18 cellular contexts compared by ENCODE assay signal in genomic region chr2:223221120-223221859, GRCh38.
A peak's percentile ranks its signal among the peaks of the same experiment; 100 is the strongest.
DNase-seq lines count a peak whose midpoint lies in the region; FAIRE-seq and TF ChIP-seq lines count a peak whose summit lies in the region.
"Had no signal": no experiment of that assay in that cellular context is flagged by ENCODE, and none has a peak within 500 bp of the region (broad histone marks: within the 10 kb centered on the region; RNA-seq: fewer than 3 reads in every experiment).

No MANE protein-coding gene starts in this region.

- H3K4me1 Mint-ChIP-seq in Calu3 (ENCODE audit: low read depth, unreplicated experiment) (peaks cover 12% of the 10 kb centered on the region), endodermal cell (peaks cover 20% of the 10 kb centered on the region)

- H3K36me3 ChIP-seq in HUES64 (ENCODE audit: insufficient read depth, low read length) (no peaks in the 10 kb centered on the region), endodermal cell (ENCODE audit: control insufficient read depth, insufficient read depth, low read length) (no peaks in the 10 kb centered on the region), small intestine (ENCODE audit: control insufficient read depth in 2 of 2, insufficient read depth in 2 of 2, low read length in 2 of 2) (no peaks in the 10 kb centered on the region)
- H3K36me3 ChIP-seq: Peyer's patch had no signal

- H3K27ac ChIP-seq in HUES64 (ENCODE audit: low read depth, low read length), result peak overlapping the region; percentile 71; the same call in 1 of the 2 replicates
- H3K27ac ChIP-seq in endodermal cell (ENCODE audit: low read depth, low read length), result no peak overlapping the region
- H3K27ac ChIP-seq in small intestine (ENCODE audit: low read depth in 1 of 2, low read length in 1 of 2), result no peak overlapping the region
- H3K27ac ChIP-seq: KMS-11, Peyer's patch had no signal

- no peaks in the 10 kb centered on the region for H3K9me3 Mint-ChIP-seq in Calu3 (ENCODE audit: low read depth, unreplicated experiment)
- H3K9me3 Mint-ChIP-seq in endodermal cell, result no peaks in the 10 kb centered on the region

- no peaks in the 10 kb centered on the region for H3K36me3 Mint-ChIP-seq in Calu3 (ENCODE audit: insufficient read depth, unreplicated experiment)
- no peaks in the 10 kb centered on the region for H3K36me3 Mint-ChIP-seq in endodermal cell (ENCODE audit: low read depth)

- H3K27ac Mint-ChIP-seq in Calu3 (ENCODE audit: unreplicated experiment) (no peak overlapping the region), endodermal cell (peak overlapping the region; percentile 67)

- DNase-seq in Calu3 (peak; percentile 4), endodermal cell (peak; percentile 49), small intestine (peak; percentile 63), A172 (ENCODE audit: low spot score) (no peak), activated T-cell treated with anti-CD3 and anti-CD28 coated beads for 4 hours (no peak), head of caudate nucleus (no peak)
- DNase-seq: AML-193, C1 segment of cervical spinal cord, EL, GF-D8, IMR-90, NCI-H1105 treated with DMSO at 0.1 percent for 48 hours, NCI-H2081, NCI-H2171 treated with DMSO at 0.1 percent for 48 hours, Peyer's patch had no signal

- no peaks in the 10 kb centered on the region for H3K27me3 ChIP-seq in HUES64 (ENCODE audit: insufficient read depth, low read length)
- H3K27me3 ChIP-seq in endodermal cell (ENCODE audit: control insufficient read depth, insufficient read depth, low read length, poor library complexity, severe bottlenecking), result no peaks in the 10 kb centered on the region
- H3K27me3 ChIP-seq in small intestine (ENCODE audit: control insufficient read depth in 2 of 2, insufficient read depth in 2 of 2, low read length in 2 of 2), result no peaks in the 10 kb centered on the region
- H3K27me3 ChIP-seq: Peyer's patch had no signal

- H3K9ac ChIP-seq in HUES64 (ENCODE audit: low read depth, low read length) (peak overlapping the region; percentile 58; the same call in 1 of the 2 replicates), endodermal cell (ENCODE audit: extremely low read depth, low read length, poor library complexity, severe bottlenecking) (no peak overlapping the region)
- H3K9ac ChIP-seq: KMS-11 had no signal

- H3K4me3 Mint-ChIP-seq in Calu3 (ENCODE audit: low read depth, unreplicated experiment), result no peak overlapping the region
- no peak overlapping the region for H3K4me3 Mint-ChIP-seq in endodermal cell

- TF ChIP-seq CTCF in Calu3 (IDR thresholded peaks at IDR 0.05; ENCODE audit: unreplicated experiment) (no peak), endodermal cell (conservative IDR thresholded peaks at IDR 0.05) (no peak)

- FAIRE-seq in small intestine (lab: Jason Lieb, UNC), result no peak
- FAIRE-seq: H54 had no signal

- CTCF ChIA-PET in Calu3 (lab: Charles Lee), result no interaction called here

- H3K9me3 ChIP-seq in HUES64 (ENCODE audit: insufficient read depth, low read depth, low read length) (no peaks in the 10 kb centered on the region), endodermal cell (ENCODE audit: control insufficient read depth, low read length) (no peaks in the 10 kb centered on the region), small intestine (ENCODE audit: control insufficient read depth, low read depth) (no peaks in the 10 kb centered on the region)
- H3K9me3 ChIP-seq: Peyer's patch had no signal

- H3K4me3 ChIP-seq in HUES64 (ENCODE audit: low read length) (no peak overlapping the region), endodermal cell (ENCODE audit: low read length) (no peak overlapping the region), small intestine (ENCODE audit: low read depth in 1 of 2, low read length in 2 of 2) (no peak overlapping the region)
- H3K4me3 ChIP-seq: Peyer's patch had no signal

- BruUV-seq in Calu3 (replicated peaks; lab: Mats Ljungman, UMichigan), result no TSS peak

- intact Hi-C loops in Calu3 (cut with micrococcal nuclease; ENCODE audit: unreplicated experiment), result no loop called here
- intact Hi-C loops in head of caudate nucleus (cut with DNase I), result no loop called here

- WGBS in HUES64, result 65% methylated on average over 4 of the region's 4 CpGs
- WGBS in endodermal cell (ENCODE audit: insufficient coverage in 1 of 2, insufficient read length in 1 of 2), 2 experiments, result 84 to 95% methylated on average over 4 of the region's 4 CpGs
- 74 to 81% (median 78%) methylated on average over 4 of the region's 4 CpGs for WGBS in small intestine, 3 donors

- H3K4me1 ChIP-seq in HUES64 (ENCODE audit: insufficient read depth, low read length), result no peaks in the 10 kb centered on the region; the same call in 1 of the 2 replicates
- peaks cover 6% of the 10 kb centered on the region for H3K4me1 ChIP-seq in endodermal cell (ENCODE audit: control insufficient read depth, insufficient read depth, low read length)
- no peaks in the 10 kb centered on the region for H3K4me1 ChIP-seq in small intestine (ENCODE audit: control insufficient read depth in 2 of 2, insufficient read depth in 1 of 2, low read depth in 1 of 2, low read length in 1 of 2)
- H3K4me1 ChIP-seq: Peyer's patch had no signal

- H3K27me3 Mint-ChIP-seq in Calu3 (ENCODE audit: unreplicated experiment) (peaks cover 28% of the 10 kb centered on the region), endodermal cell (ENCODE audit: insufficient read depth) (peaks cover 4% of the 10 kb centered on the region)

Comparison
In these comparisons a context has a peak if more than half of its experiments do, and no peak if none do; other contexts are left out.
1. DNase-seq: peak in Calu3 (single experiment), endodermal cell (single experiment) and small intestine (single experiment); none in A172 (single experiment), activated T-cell treated with anti-CD3 and anti-CD28 coated beads for 4 hours (single experiment) and head of caudate nucleus (0 of 42).